ENCODE assay signal across 12 cellular contexts in the genomic region with DNA sequence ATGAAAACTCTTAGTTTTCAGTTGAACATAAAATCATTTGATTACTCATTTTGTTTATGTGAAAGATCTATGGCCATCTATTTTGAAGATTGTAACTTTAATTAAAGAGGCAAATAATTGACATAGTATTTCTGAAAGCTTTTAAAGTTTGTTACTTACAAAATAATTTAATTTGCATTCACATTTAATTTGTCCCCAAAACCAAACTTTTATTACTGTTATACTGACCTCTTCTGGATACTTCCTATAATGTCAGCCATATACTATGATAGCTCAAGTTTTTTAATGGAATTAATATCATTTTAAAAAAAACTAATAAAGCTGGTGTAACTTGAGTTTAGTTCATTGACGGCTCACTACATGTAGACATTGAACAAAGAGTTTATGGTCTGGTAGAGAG. TPM values are rescaled to one million over a fixed set of nuclear protein-coding genes. Genes with fewer than 3 reads are reported as not detected.
A peak's percentile ranks its signal among the peaks of the same experiment; 100 is the strongest.
DNase-seq lines count a peak whose midpoint lies in the region; ATAC-seq, FAIRE-seq and TF ChIP-seq lines count a peak whose summit lies in the region.
"Had no signal": no experiment of that assay in that cellular context is flagged by ENCODE, and none has a peak within 500 bp of the region (broad histone marks: within the 10 kb centered on the region; RNA-seq: fewer than 3 reads in every experiment).

No MANE protein-coding gene starts in this region.

- DNase-seq in COR-L47 (lab: John Stamatoyannopoulos, UW) (peak; percentile 3), astrocyte (ENCODE audit: low read depth) (no peak), mesothelial cell of epicardium (ENCODE audit: low spot score in 2 of 2, unreplicated experiment in 2 of 2) (no peak), NCI-H1092 treated with DMSO at 0.1 percent for 48 hours (lab: John Stamatoyannopoulos, UW) (no peak), suprapubic skin (ENCODE audit: low spot score in 2 of 2) (no peak), heart left ventricle (no peak)
- DNase-seq: activated T-cell treated with anti-CD3 and anti-CD28 coated beads, Interleukin-2, amount 50 U/mL, for 4 hours; T-helper 17 cell had no signal

- WGBS in suprapubic skin: 0% methylated on average over 1 of the region's 1 CpG
- WGBS in heart left ventricle, 4 donors: 0 to 57% (median 1%) methylated on average over 1 of the region's 1 CpG

- no peaks in the 10 kb centered on the region for H4K20me1 ChIP-seq in astrocyte (ENCODE audit: insufficient read depth, low read length)

- H3K79me2 ChIP-seq in astrocyte (ENCODE audit: insufficient read depth, low read length): no peaks in the 10 kb centered on the region

- TF ChIP-seq EP300 in Ishikawa (IDR thresholded peaks at IDR 0.05; ENCODE audit: borderline replicate concordance) (no peak), suprapubic skin (IDR thresholded peaks at IDR 0.05) (no peak)

- H3K4me3 Mint-ChIP-seq in astrocyte (ENCODE audit: unreplicated experiment) (no peak overlapping the region), mesothelial cell of epicardium (no peak overlapping the region)
- H3K4me3 Mint-ChIP-seq: activated T-cell treated with anti-CD3 and anti-CD28 coated beads, Interleukin-2, amount 50 U/mL, for 4 hours; T-helper 17 cell had no signal

- H3K4me3 ChIP-seq in astrocyte (ENCODE audit: insufficient read depth, low read depth, low read length): no peak overlapping the region
- H3K4me3 ChIP-seq in suprapubic skin: no peak overlapping the region
- no peak overlapping the region for H3K4me3 ChIP-seq in heart left ventricle

- no peaks in the 10 kb centered on the region for H3K4me1 ChIP-seq in astrocyte (ENCODE audit: insufficient read depth, low read length)
- H3K4me1 ChIP-seq in suprapubic skin: no peaks in the 10 kb centered on the region
- peaks cover 0 to 4% (median 0%) of the 10 kb centered on the region in 12 donors for H3K4me1 ChIP-seq in heart left ventricle

- H3K27ac ChIP-seq in astrocyte (ENCODE audit: low read depth, low read length) (no peak overlapping the region), suprapubic skin (no peak overlapping the region), heart left ventricle (no peak overlapping the region)

- no peaks in the 10 kb centered on the region for H3K4me1 Mint-ChIP-seq in astrocyte (ENCODE audit: low read depth, unreplicated experiment)
- H3K4me1 Mint-ChIP-seq in mesothelial cell of epicardium: peaks cover 23% of the 10 kb centered on the region
- H3K4me1 Mint-ChIP-seq: T-helper 17 cell had no signal

- H3K9me3 ChIP-seq in astrocyte (ENCODE audit: insufficient read depth, low read depth, low read length): no peaks in the 10 kb centered on the region
- H3K9me3 ChIP-seq in suprapubic skin: no peaks in the 10 kb centered on the region
- peaks cover 0 to 11% (median 0%) of the 10 kb centered on the region in 12 donors for H3K9me3 ChIP-seq in heart left ventricle

- no peak overlapping the region for H2AFZ ChIP-seq in astrocyte (ENCODE audit: low read depth, low read length)

- H3K27me3 ChIP-seq in astrocyte (ENCODE audit: insufficient read depth, low read length): no peaks in the 10 kb centered on the region
- H3K27me3 ChIP-seq in suprapubic skin: no peaks in the 10 kb centered on the region
- no peaks in the 10 kb centered on the region for H3K27me3 ChIP-seq in heart left ventricle

- peak; percentile 41 for FAIRE-seq in astrocyte (lab: Jason Lieb, UNC)
- FAIRE-seq: colon, urothelium cell line had no signal

- TF ChIP-seq RAD21 in Ishikawa (IDR thresholded peaks at IDR 0.05; ENCODE audit: low read depth): peak; percentile 20; the same call in 1 of the 2 replicates

- intact Hi-C loops in heart left ventricle (cut with DNase I): no loop called here

- peaks cover 7% of the 10 kb centered on the region for H3K27me3 Mint-ChIP-seq in astrocyte (ENCODE audit: low read depth, unreplicated experiment)
- no peaks in the 10 kb centered on the region for H3K27me3 Mint-ChIP-seq in mesothelial cell of epicardium (ENCODE audit: low read depth)

- no peaks in the 10 kb centered on the region for H3K9me3 Mint-ChIP-seq in astrocyte (ENCODE audit: unreplicated experiment)
- no peaks in the 10 kb centered on the region for H3K9me3 Mint-ChIP-seq in mesothelial cell of epicardium

- no peak overlapping the region for H3K9ac ChIP-seq in astrocyte (ENCODE audit: low read length)

- TF ChIP-seq POLR2A in suprapubic skin (IDR thresholded peaks at IDR 0.05) (no peak), heart left ventricle (IDR thresholded peaks at IDR 0.05) (no peak)

- no peaks in the 10 kb centered on the region for H3K36me3 ChIP-seq in astrocyte (ENCODE audit: insufficient read depth, low read length)
- H3K36me3 ChIP-seq in suprapubic skin: no peaks in the 10 kb centered on the region
- no peaks in the 10 kb centered on the region for H3K36me3 ChIP-seq in heart left ventricle

- H3K4me2 ChIP-seq in astrocyte (ENCODE audit: low read length): no peak overlapping the region

- H3K27ac Mint-ChIP-seq in astrocyte (ENCODE audit: unreplicated experiment) (no peak overlapping the region), mesothelial cell of epicardium (no peak overlapping the region)
- H3K27ac Mint-ChIP-seq: T-helper 17 cell had no signal

- TF ChIP-seq CTCF in astrocyte (IDR thresholded peaks at IDR 0.05; ENCODE audit: insufficient read depth, low read depth, low read length): peak; percentile 28
- TF ChIP-seq CTCF in mesothelial cell of epicardium (IDR thresholded peaks at IDR 0.05; ENCODE audit: unreplicated experiment): peak; percentile 43
- TF ChIP-seq CTCF in suprapubic skin (IDR thresholded peaks at IDR 0.05): no peak
- peak in 6 of 12 donors; percentile 22 to 42 (median 26) for TF ChIP-seq CTCF in heart left ventricle (IDR thresholded peaks at IDR 0.05)

- no peak for ATAC-seq in HG03159 (IDR thresholded peaks at IDR 0.05; ENCODE audit: unreplicated experiment)
- ATAC-seq in heart left ventricle: no peak
- ATAC-seq: activated T-cell treated with anti-CD3 and anti-CD28 coated beads, Interleukin-2, amount 50 U/mL, for 4 hours; T-helper 17 cell had no signal

- H3K36me3 Mint-ChIP-seq in astrocyte (ENCODE audit: low read depth, unreplicated experiment): no peaks in the 10 kb centered on the region
- peaks cover 2% of the 10 kb centered on the region for H3K36me3 Mint-ChIP-seq in mesothelial cell of epicardium

TF ChIP-seq in Ishikawa, 13 proteins besides CTCF, POLR2A, EP300 and RAD21:
- no peak for TF ChIP-seq YY1 (IDR thresholded peaks at IDR 0.05; ENCODE audit: low read depth)
- TF ChIP-seq, protein P1, sequence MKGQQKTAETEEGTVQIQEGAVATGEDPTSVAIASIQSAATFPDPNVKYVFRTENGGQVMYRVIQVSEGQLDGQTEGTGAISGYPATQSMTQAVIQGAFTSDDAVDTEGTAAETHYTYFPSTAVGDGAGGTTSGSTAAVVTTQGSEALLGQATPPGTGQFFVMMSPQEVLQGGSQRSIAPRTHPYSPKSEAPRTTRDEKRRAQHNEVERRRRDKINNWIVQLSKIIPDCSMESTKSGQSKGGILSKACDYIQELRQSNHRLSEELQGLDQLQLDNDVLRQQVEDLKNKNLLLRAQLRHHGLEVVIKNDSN (IDR thresholded peaks at IDR 0.05): no peak
- TF ChIP-seq TCF12 (IDR thresholded peaks at IDR 0.05; ENCODE audit: low read depth): no peak
- TF ChIP-seq ZBTB7A (IDR thresholded peaks at IDR 0.05; ENCODE audit: low read depth): no peak
- TF ChIP-seq, protein P2, sequence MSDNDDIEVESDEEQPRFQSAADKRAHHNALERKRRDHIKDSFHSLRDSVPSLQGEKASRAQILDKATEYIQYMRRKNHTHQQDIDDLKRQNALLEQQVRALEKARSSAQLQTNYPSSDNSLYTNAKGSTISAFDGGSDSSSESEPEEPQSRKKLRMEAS (IDR thresholded peaks at IDR 0.05): no peak
- TF ChIP-seq CREB1 (IDR thresholded peaks at IDR 0.05; ENCODE audit: low read depth): no peak
- TF ChIP-seq TEAD4 (IDR thresholded peaks at IDR 0.05): no peak
- TF ChIP-seq CEBPB (IDR thresholded peaks at IDR 0.05): no peak
- TF ChIP-seq FOXM1 (IDR thresholded peaks at IDR 0.05; ENCODE audit: borderline replicate concordance, low read depth): no peak
- TF ChIP-seq NFIC (IDR thresholded peaks at IDR 0.05): no peak
- TF ChIP-seq EGR1 (IDR thresholded peaks at IDR 0.05): no peak
- TF ChIP-seq TAF1 (IDR thresholded peaks at IDR 0.05; ENCODE audit: low read depth): no peak
- TF ChIP-seq REST (IDR thresholded peaks at IDR 0.05; ENCODE audit: low read depth): no peak

RNA-seq across cellular contexts. Expression of gene SGCG, which starts 4.9 kb away (rescaled TPM):
- 0.18 and 0.41 TPM in 2 replicates for total RNA-seq in astrocyte
- total RNA-seq in mesothelial cell of epicardium: 12.1 to 12.9 TPM (median 12.1 TPM) in 3 replicates
- total RNA-seq in suprapubic skin: 1 to 10 TPM in 1 of 4 donors, under 1 TPM in 2, not detected in 1; 0.39 to 1.0 (median 0.85) TPM
- 100 to 1,000 TPM in 7 of 9 donors, 10 to 100 TPM in 2; 61.4 to 181 (median 131) TPM for total RNA-seq in heart left ventricle
- 10 to 100 TPM; 27.9 to 92.6 TPM for polyA plus RNA-seq in heart left ventricle
- total RNA-seq: activated T-cell treated with anti-CD3 and anti-CD28 coated beads, Interleukin-2, amount 50 U/mL, for 4 hours; T-helper 17 cell had no signal

Comparison
In these comparisons a context has a peak if more than half of its experiments do, and no peak if none do; other contexts are left out.
1. CTCF ChIP-seq: peak in astrocyte (single experiment) and mesothelial cell of epicardium (single experiment); none in suprapubic skin (0 of 2).